16 cellular contexts compared by ENCODE assay signal in genomic region chr14:91796622-91797347, GRCh38.
DNase-seq lines count a peak whose midpoint lies in the region; ATAC-seq and TF ChIP-seq lines count a peak whose summit lies in the region.
"Had no signal": no experiment of that assay in that cellular context is flagged by ENCODE, and none has a peak within 500 bp of the region (broad histone marks: within the 10 kb centered on the region; RNA-seq: fewer than 3 reads in every experiment).

No MANE protein-coding gene starts in this region.

- H3K27me3 Mint-ChIP-seq in activated CD4-positive, alpha-beta T cell treated with anti-CD3 and anti-CD28 coated beads, Interleukin-2, amount 10 ng/mL, durations not matched to agents 24 days and 14 days: no peaks in the 10 kb centered on the region
- H3K27me3 Mint-ChIP-seq in glutamatergic neuron (ENCODE audit: unreplicated experiment): no peaks in the 10 kb centered on the region
- H3K27me3 Mint-ChIP-seq: dendritic cell treated with granulocyte-macrophage colony-stimulating factor and Interleukin-4, amounts not matched to agents 40 ng/mL and 50 ng/mL, for 4 days; naive B cell had no signal

- H3K4me3 ChIP-seq in astrocyte of the spinal cord (ENCODE audit: low read depth, low read length): no peak overlapping the region
- H3K4me3 ChIP-seq in left lung: no peak overlapping the region
- H3K4me3 ChIP-seq in aorta (ENCODE audit: low read length in 2 of 2): no peak overlapping the region
- H3K4me3 ChIP-seq: psoas muscle, suprapubic skin had no signal

- in situ Hi-C loops in astrocyte of the spinal cord (cut with HindIII; ENCODE audit: low sequenced_read_pairs): no loop called here

- no peaks in the 10 kb centered on the region for H3K4me1 Mint-ChIP-seq in activated CD4-positive, alpha-beta T cell treated with anti-CD3 and anti-CD28 coated beads, Interleukin-2, amount 10 ng/mL, durations not matched to agents 24 days and 14 days
- no peaks in the 10 kb centered on the region for H3K4me1 Mint-ChIP-seq in glutamatergic neuron (ENCODE audit: low read depth, unreplicated experiment)
- H3K4me1 Mint-ChIP-seq: naive B cell had no signal

- peaks cover 53% of the 10 kb centered on the region for H3K36me3 Mint-ChIP-seq in activated CD4-positive, alpha-beta T cell treated with anti-CD3 and anti-CD28 coated beads, Interleukin-2, amount 10 ng/mL, durations not matched to agents 24 days and 14 days (ENCODE audit: low read depth)
- H3K36me3 Mint-ChIP-seq in glutamatergic neuron (ENCODE audit: unreplicated experiment): peaks cover 12% of the 10 kb centered on the region

- H3K4me1 ChIP-seq in left lung (no peaks in the 10 kb centered on the region), aorta (ENCODE audit: control insufficient read depth in 1 of 2, insufficient read depth in 2 of 2, low read length in 2 of 2) (peaks cover 0 to 3% of the 10 kb centered on the region in 2 donors)
- H3K4me1 ChIP-seq: psoas muscle, suprapubic skin had no signal

- ATAC-seq in left lung: peak; percentile 31
- ATAC-seq in aorta (ENCODE audit: low FRiP score): no peak
- ATAC-seq: psoas muscle had no signal

- no peaks in the 10 kb centered on the region for H3K27me3 ChIP-seq in left lung
- H3K27me3 ChIP-seq in aorta (ENCODE audit: control insufficient read depth in 1 of 2, insufficient read depth in 2 of 2, low read length in 1 of 2): no peaks in the 10 kb centered on the region
- H3K27me3 ChIP-seq: suprapubic skin had no signal

- no peaks in the 10 kb centered on the region for H3K9me3 Mint-ChIP-seq in activated CD4-positive, alpha-beta T cell treated with anti-CD3 and anti-CD28 coated beads, Interleukin-2, amount 10 ng/mL, durations not matched to agents 24 days and 14 days
- no peaks in the 10 kb centered on the region for H3K9me3 Mint-ChIP-seq in glutamatergic neuron (ENCODE audit: unreplicated experiment)
- H3K9me3 Mint-ChIP-seq: dendritic cell treated with granulocyte-macrophage colony-stimulating factor and Interleukin-4, amounts not matched to agents 40 ng/mL and 50 ng/mL, for 4 days had no signal

- H3K9me3 ChIP-seq in left lung (no peaks in the 10 kb centered on the region), aorta (ENCODE audit: control insufficient read depth, low read length) (no peaks in the 10 kb centered on the region)
- H3K9me3 ChIP-seq: psoas muscle, suprapubic skin had no signal

- DNase-seq in activated CD4-positive, alpha-beta T cell treated with anti-CD3 and anti-CD28 coated beads, Interleukin-2, amount 10 ng/mL, durations not matched to agents 24 days and 14 days: no peak
- no peak for DNase-seq in activated CD4-positive, alpha-beta T cell treated with anti-CD3 and anti-CD28 coated beads, Interleukin-2, amount 50 U/mL, for 48 hours
- DNase-seq in Daoy (ENCODE audit: low read depth) (peak; percentile 2), astrocyte of the spinal cord (ENCODE audit: low read depth, low spot score) (peak; percentile 42), left lung (no peak), iPS-NIHi7 (ENCODE audit: extremely low spot score) (no peak), aorta (no peak), glutamatergic neuron (no peak)
- DNase-seq: Calu3, Karpas-422, naive B cell, NCI-H146, NCI-H446 treated with DMSO at 0.1 percent for 48 hours, psoas muscle had no signal

- 95 to 96% methylated on average over 1 of the region's 1 CpG for WGBS in aorta, 2 donors

- H3K27ac ChIP-seq in left lung: no peak overlapping the region
- peak overlapping the region in 1 of 2 donors; percentile 33 for H3K27ac ChIP-seq in aorta (ENCODE audit: low read depth in 1 of 2, low read length in 2 of 2)
- H3K27ac ChIP-seq: psoas muscle, suprapubic skin had no signal

- no peak overlapping the region for H3K4me3 Mint-ChIP-seq in activated CD4-positive, alpha-beta T cell treated with anti-CD3 and anti-CD28 coated beads, Interleukin-2, amount 10 ng/mL, durations not matched to agents 24 days and 14 days
- no peak overlapping the region for H3K4me3 Mint-ChIP-seq in glutamatergic neuron (ENCODE audit: unreplicated experiment)
- H3K4me3 Mint-ChIP-seq: dendritic cell treated with granulocyte-macrophage colony-stimulating factor and Interleukin-4, amounts not matched to agents 40 ng/mL and 50 ng/mL, for 4 days; naive B cell had no signal

- TF ChIP-seq CTCF in astrocyte of the spinal cord (IDR thresholded peaks at IDR 0.05; ENCODE audit: low read depth, low read length) (no peak), left lung (IDR thresholded peaks at IDR 0.05) (no peak), glutamatergic neuron (IDR thresholded peaks at IDR 0.05; ENCODE audit: partially characterized antibody, unreplicated experiment) (no peak)

- peak overlapping the region; percentile 41 for H3K27ac Mint-ChIP-seq in activated CD4-positive, alpha-beta T cell treated with anti-CD3 and anti-CD28 coated beads, Interleukin-2, amount 10 ng/mL, durations not matched to agents 24 days and 14 days
- H3K27ac Mint-ChIP-seq in glutamatergic neuron (ENCODE audit: unreplicated experiment): no peak overlapping the region
- H3K27ac Mint-ChIP-seq: dendritic cell treated with granulocyte-macrophage colony-stimulating factor and Interleukin-4, amounts not matched to agents 40 ng/mL and 50 ng/mL, for 4 days; naive B cell had no signal

- intact Hi-C loops in activated CD4-positive, alpha-beta T cell treated with anti-CD3 and anti-CD28 coated beads, Interleukin-2, amount 10 ng/mL, durations not matched to agents 24 days and 14 days (cut with micrococcal nuclease): no loop called here
- intact Hi-C loops in left lung (cut with DNase I): no loop called here
- intact Hi-C loops in aorta (cut with DNase I): no loop called here

- no peaks in the 10 kb centered on the region for H3K36me3 ChIP-seq in left lung
- peaks cover 4 to 8% of the 10 kb centered on the region in 2 donors for H3K36me3 ChIP-seq in aorta (ENCODE audit: control insufficient read depth in 1 of 2, insufficient read depth in 2 of 2, low read length in 1 of 2)

Comparison
In these comparisons a context has a peak if more than half of its experiments do, and no peak if none do; other contexts are left out.
1. DNase-seq: peak in Daoy (single experiment) and astrocyte of the spinal cord (single experiment); none in activated CD4-positive, alpha-beta T cell treated with anti-CD3 and anti-CD28 coated beads, Interleukin-2, amount 10 ng/mL, durations not matched to agents 24 days and 14 days (single experiment), activated CD4-positive, alpha-beta T cell treated with anti-CD3 and anti-CD28 coated beads, Interleukin-2, amount 50 U/mL, for 48 hours (0 of 2), left lung (0 of 2), iPS-NIHi7 (single experiment), aorta (0 of 2) and glutamatergic neuron (single experiment).